ENCODE assay signal across 8 cellular contexts in genomic region chr2:33395660-33396249, GRCh38.
DNase-seq lines count a peak whose midpoint lies in the region; TF ChIP-seq lines count a peak whose summit lies in the region.

No MANE protein-coding gene starts in this region.

- no peak overlapping the region for H2AFZ ChIP-seq in osteoblast (ENCODE audit: low read length)

- DNase-seq in NCI-H1694 (lab: John Stamatoyannopoulos, UW), result peak; percentile 39
- DNase-seq in NCI-H1694 treated with DMSO at 0.1 percent for 48 hours (lab: John Stamatoyannopoulos, UW), result no peak
- peak; percentile 24 for DNase-seq in activated CD4-positive, alpha-beta T cell treated with anti-CD3 and anti-CD28 coated beads, Interleukin-2, amount 50 U/mL, for 1 hour
- DNase-seq in esophagus squamous epithelium (lab: John Stamatoyannopoulos, UW), result no peak
- peak; percentile 79 for DNase-seq in osteoblast (ENCODE audit: insufficient read length, low spot score, missing footprints)
- DNase-seq in mucosa of gallbladder (ENCODE audit: low spot score), result no peak
- no peak for DNase-seq in SHP77 treated with DMSO at 0.1 percent for 48 hours (lab: John Stamatoyannopoulos, UW)

- TF ChIP-seq POLR2A in esophagus squamous epithelium (IDR thresholded peaks at IDR 0.05), result no peak

- no peaks in the 10 kb centered on the region for H3K27me3 ChIP-seq in esophagus squamous epithelium
- H3K27me3 ChIP-seq in osteoblast (ENCODE audit: insufficient read depth, low read length), result no peaks in the 10 kb centered on the region

- H3K4me3 ChIP-seq in esophagus squamous epithelium (no peak overlapping the region), osteoblast (ENCODE audit: insufficient read depth, low read length) (no peak overlapping the region)

- H3K27ac ChIP-seq in esophagus squamous epithelium (peak overlapping the region in 1 of 4 donors; percentile 33), osteoblast (ENCODE audit: low read depth, low read length) (no peak overlapping the region)

- no peaks in the 10 kb centered on the region for H3K79me2 ChIP-seq in osteoblast (ENCODE audit: insufficient read depth, low read length)

- H3K36me3 ChIP-seq in esophagus squamous epithelium, result no peaks in the 10 kb centered on the region
- peaks cover 16% of the 10 kb centered on the region for H3K36me3 ChIP-seq in osteoblast (ENCODE audit: insufficient read depth, low read length)

- peak; percentile 50 for TF ChIP-seq CTCF in LNCAP (IDR thresholded peaks at IDR 0.05)
- TF ChIP-seq CTCF in esophagus squamous epithelium (IDR thresholded peaks at IDR 0.05), result peak in 4 of 6 experiments; percentile 35 to 62 (median 55)
- peak; percentile 83 for TF ChIP-seq CTCF in osteoblast (IDR thresholded peaks at IDR 0.05; ENCODE audit: extremely low read depth, low read depth, low read length)

- no peak overlapping the region for H3K4me2 ChIP-seq in osteoblast (ENCODE audit: insufficient read depth, low read length)

- H3K4me1 ChIP-seq in esophagus squamous epithelium (no peaks in the 10 kb centered on the region), osteoblast (ENCODE audit: insufficient read depth, low read length) (no peaks in the 10 kb centered on the region)

- intact Hi-C loops in esophagus squamous epithelium (cut with DNase I), result no loop called here

- no peaks in the 10 kb centered on the region for H4K20me1 ChIP-seq in osteoblast (ENCODE audit: insufficient read depth, low read length)

- no peaks in the 10 kb centered on the region for H3K9me3 ChIP-seq in esophagus squamous epithelium
- no peaks in the 10 kb centered on the region for H3K9me3 ChIP-seq in osteoblast (ENCODE audit: low read depth, low read length)

Comparison
In these comparisons a context has a peak if more than half of its experiments do, and no peak if none do; other contexts are left out.
1. DNase-seq: peak in NCI-H1694 (single experiment), activated CD4-positive, alpha-beta T cell treated with anti-CD3 and anti-CD28 coated beads, Interleukin-2, amount 50 U/mL, for 1 hour (single experiment) and osteoblast (single experiment); none in NCI-H1694 treated with DMSO at 0.1 percent for 48 hours (single experiment), esophagus squamous epithelium (single experiment), mucosa of gallbladder (single experiment) and SHP77 treated with DMSO at 0.1 percent for 48 hours (single experiment).
2. Peak in every context shown above with its lines, with median percentiles within 50 percentile points of each other: CTCF ChIP-seq.